1 cellular context compared by ENCODE assay signal in genomic region chr17:7091311-7092020, GRCh38.
TF ChIP-seq lines count a peak whose summit lies in the region.

No MANE protein-coding gene starts in this region.

TF ChIP-seq in HepG2, 621 proteins besides CTCF, POLR2A, EP300 and RAD21:
- 0 out of 2 replicates have a peak, but pooled peaks have one; percentile 25 for TF ChIP-seq POLR2G (IDR thresholded peaks at IDR 0.05; ENCODE audit: low read depth, low read length)
TF ChIP-seq in HepG2: peak in this region for 1; not testable (repeated sequence) for 620.
